15 cellular contexts compared by ENCODE assay signal in genomic region chr1:115340879-115341278, GRCh38. TPM values are rescaled to one million over a fixed set of nuclear protein-coding genes. Genes with fewer than 3 reads are reported as not detected.
"Had no signal": no experiment of that assay in that cellular context is flagged by ENCODE, and none has a peak within 500 bp of the region (broad histone marks: within the 10 kb centered on the region; RNA-seq: fewer than 3 reads in every experiment).

No MANE protein-coding gene starts in this region.

- H3K4me1 Mint-ChIP-seq: activated CD4-positive, alpha-beta T cell treated with anti-CD3 and anti-CD28 coated beads, Interleukin-2, amount 10 ng/mL, durations not matched to agents 7 days and 5 days; activated T-helper 17 cell treated with anti-CD3 and anti-CD28 coated beads, Interleukin-2, amount 50 U/mL, for 72 hours had no signal

- DNase-seq: activated CD4-positive, alpha-beta T cell treated with anti-CD3 and anti-CD28 coated beads, Interleukin-2, amount 10 ng/mL, durations not matched to agents 7 days and 5 days; activated CD4-positive, CD25-positive, alpha-beta regulatory T cell; activated naive CD4-positive, alpha-beta T cell treated with anti-CD3 and anti-CD28 coated beads for 36 hours; activated T-cell treated with anti-CD3 and anti-CD28 coated beads for 4 hours; caudate nucleus; effector memory CD8-positive, alpha-beta T cell; left colon; nephron progenitor cell; stimulated activated CD4-positive, alpha-beta T cell treated with anti-CD3 and anti-CD28 coated beads, Interleukin-2, amount 100 ng/mL, for 48 hours; stimulated activated naive CD4-positive, alpha-beta T cell treated with Interleukin-2 at 50 U/mL for 16 hours; T-helper 1 cell had no signal

- H3K27ac Mint-ChIP-seq: activated CD4-positive, alpha-beta T cell treated with anti-CD3 and anti-CD28 coated beads, Interleukin-2, amount 10 ng/mL, durations not matched to agents 7 days and 5 days; activated naive CD4-positive, alpha-beta T cell treated with anti-CD3 and anti-CD28 coated beads for 36 hours; activated T-helper 17 cell treated with anti-CD3 and anti-CD28 coated beads, Interleukin-2, amount 50 U/mL, for 72 hours; dendritic cell treated with granulocyte-macrophage colony-stimulating factor and Interleukin-4, amounts not matched to agents 40 ng/mL and 50 ng/mL, for 4 days; effector memory CD8-positive, alpha-beta T cell; memory B cell; nephron progenitor cell had no signal

- H3K9me3 Mint-ChIP-seq: activated CD4-positive, alpha-beta T cell treated with anti-CD3 and anti-CD28 coated beads, Interleukin-2, amount 10 ng/mL, durations not matched to agents 7 days and 5 days; activated naive CD4-positive, alpha-beta T cell treated with anti-CD3 and anti-CD28 coated beads for 36 hours; activated T-helper 17 cell treated with anti-CD3 and anti-CD28 coated beads, Interleukin-2, amount 50 U/mL, for 72 hours; dendritic cell treated with granulocyte-macrophage colony-stimulating factor and Interleukin-4, amounts not matched to agents 40 ng/mL and 50 ng/mL, for 4 days; effector memory CD8-positive, alpha-beta T cell; memory B cell; nephron progenitor cell had no signal

- H3K4me3 Mint-ChIP-seq: activated CD4-positive, alpha-beta T cell treated with anti-CD3 and anti-CD28 coated beads, Interleukin-2, amount 10 ng/mL, durations not matched to agents 7 days and 5 days; activated naive CD4-positive, alpha-beta T cell treated with anti-CD3 and anti-CD28 coated beads for 36 hours; activated T-helper 17 cell treated with anti-CD3 and anti-CD28 coated beads, Interleukin-2, amount 50 U/mL, for 72 hours; dendritic cell treated with granulocyte-macrophage colony-stimulating factor and Interleukin-4, amounts not matched to agents 40 ng/mL and 50 ng/mL, for 4 days; effector memory CD8-positive, alpha-beta T cell; memory B cell; nephron progenitor cell had no signal

- ATAC-seq: activated T-helper 17 cell treated with anti-CD3 and anti-CD28 coated beads, Interleukin-2, amount 50 U/mL, for 72 hours; effector memory CD8-positive, alpha-beta T cell; left colon had no signal

- H3K36me3 Mint-ChIP-seq: memory B cell had no signal

RNA-seq across cellular contexts. Expression of gene NGF, which starts 2.8 kb away (rescaled TPM):
- total RNA-seq: activated CD4-positive, alpha-beta T cell treated with anti-CD3 and anti-CD28 coated beads, Interleukin-2, amount 10 ng/mL, durations not matched to agents 7 days and 5 days; activated CD8-positive, alpha-beta memory T cell treated with anti-CD3 and anti-CD28 coated beads for 36 hours; activated naive CD4-positive, alpha-beta T cell treated with anti-CD3 and anti-CD28 coated beads for 36 hours; activated T-helper 17 cell treated with anti-CD3 and anti-CD28 coated beads, Interleukin-2, amount 50 U/mL, for 72 hours had no signal
